ENCODE assay signal across 8 cellular contexts in the genomic region with DNA sequence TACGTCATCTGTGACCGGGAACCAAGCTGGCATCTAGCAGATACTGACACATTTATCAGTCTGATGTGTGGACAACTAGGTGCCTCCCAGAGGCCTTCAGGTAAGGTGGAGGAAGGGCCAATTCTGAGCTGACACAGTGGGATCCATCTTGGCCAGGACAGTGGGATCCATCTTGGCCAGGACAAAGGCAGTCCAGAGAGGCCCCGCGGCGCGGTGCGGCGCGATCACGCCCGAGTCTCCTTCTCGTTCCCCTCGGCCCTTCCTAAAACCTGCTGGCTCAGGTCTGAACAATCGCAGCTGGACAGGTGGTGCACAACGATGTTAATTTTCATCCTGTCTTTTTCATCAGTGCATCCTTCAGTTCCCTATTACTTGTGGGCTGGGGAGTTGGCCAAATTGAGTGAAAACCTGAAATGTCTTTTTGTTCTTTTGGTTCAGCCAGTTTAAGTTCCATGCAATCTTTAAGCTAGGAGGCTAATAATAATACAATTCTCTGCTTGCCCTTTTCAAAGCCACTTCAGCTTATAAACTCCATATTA. TPM values are rescaled to one million over a fixed set of nuclear protein-coding genes. Genes with fewer than 3 reads are reported as not detected.
DNase-seq lines count a peak whose midpoint lies in the region; ATAC-seq, FAIRE-seq and TF ChIP-seq lines count a peak whose summit lies in the region.

No MANE protein-coding gene starts in this region.

- H3K9me3 Mint-ChIP-seq in activated CD8-positive, alpha-beta memory T cell treated with anti-CD3 and anti-CD28 coated beads, Interleukin-2, amount 10 ng/mL, durations not matched to agents 7 days and 5 days (ENCODE audit: low read depth), result no peaks in the 10 kb centered on the region
- H3K9me3 Mint-ChIP-seq in glutamatergic neuron (ENCODE audit: unreplicated experiment), result peaks cover 9% of the 10 kb centered on the region

- no peak for TF ChIP-seq CTCF in glutamatergic neuron (IDR thresholded peaks at IDR 0.05; ENCODE audit: partially characterized antibody, unreplicated experiment)

- peak overlapping the region; percentile 96 to 100 for H3K27ac ChIP-seq in small intestine (ENCODE audit: low read depth in 1 of 2, low read length in 1 of 2)

- peak overlapping the region; percentile 99 for H3K27ac Mint-ChIP-seq in activated CD8-positive, alpha-beta memory T cell treated with anti-CD3 and anti-CD28 coated beads, Interleukin-2, amount 10 ng/mL, durations not matched to agents 7 days and 5 days
- H3K27ac Mint-ChIP-seq in glutamatergic neuron (ENCODE audit: unreplicated experiment), result peak overlapping the region; percentile 95

- no peak for ATAC-seq in activated CD4-positive, CD25-positive, alpha-beta regulatory T cell treated with anti-CD3 and anti-CD28 coated beads, Interleukin-2, amount 50 U/mL, for 24 hours
- no peak for ATAC-seq in activated CD8-positive, alpha-beta memory T cell treated with anti-CD3 and anti-CD28 coated beads, Interleukin-2, amount 10 ng/mL, durations not matched to agents 7 days and 5 days
- no peak for ATAC-seq in HG03039 (IDR thresholded peaks at IDR 0.05; ENCODE audit: unreplicated experiment)

- peaks cover 31% of the 10 kb centered on the region for H3K4me1 Mint-ChIP-seq in activated CD8-positive, alpha-beta memory T cell treated with anti-CD3 and anti-CD28 coated beads, Interleukin-2, amount 10 ng/mL, durations not matched to agents 7 days and 5 days
- peaks cover 12% of the 10 kb centered on the region for H3K4me1 Mint-ChIP-seq in glutamatergic neuron (ENCODE audit: low read depth, unreplicated experiment)

- no peaks in the 10 kb centered on the region for H3K36me3 ChIP-seq in small intestine (ENCODE audit: control insufficient read depth in 2 of 2, insufficient read depth in 2 of 2, low read length in 2 of 2)

- no peaks in the 10 kb centered on the region for H3K9me3 ChIP-seq in small intestine (ENCODE audit: control insufficient read depth, low read depth)

- H3K4me3 ChIP-seq in small intestine (ENCODE audit: low read depth in 1 of 2, low read length in 2 of 2), result peak overlapping the region in 1 of 2 donors; percentile 89

- WGBS in small intestine, 3 donors, result 73 to 88% (median 77%) methylated on average over 15 of the region's 15 CpGs

- CTCF ChIA-PET in activated CD8-positive, alpha-beta memory T cell treated with anti-CD3 and anti-CD28 coated beads, Interleukin-2, amount 10 ng/mL, durations not matched to agents 7 days and 5 days (lab: Charles Lee), result interaction anchor here (1.1 to 5.4 kb wide), 8 partner anchors 9 to 307 kb away, joined by 3 to 43 read pairs (median 10); no protein-coding TSS in a partner anchor

- H3K27me3 Mint-ChIP-seq in activated CD8-positive, alpha-beta memory T cell treated with anti-CD3 and anti-CD28 coated beads, Interleukin-2, amount 10 ng/mL, durations not matched to agents 7 days and 5 days, result no peaks in the 10 kb centered on the region
- H3K27me3 Mint-ChIP-seq in glutamatergic neuron (ENCODE audit: unreplicated experiment), result peaks cover 14% of the 10 kb centered on the region

- DNase-seq in activated CD4-positive, CD25-positive, alpha-beta regulatory T cell treated with anti-CD3 and anti-CD28 coated beads, Interleukin-2, amount 50 U/mL, for 72 hours, result peak; percentile 39
- no peak for DNase-seq in activated CD8-positive, alpha-beta memory T cell treated with anti-CD3 and anti-CD28 coated beads, Interleukin-2, amount 10 ng/mL, durations not matched to agents 7 days and 5 days
- DNase-seq in glutamatergic neuron (no peak), small intestine (peak; percentile 18), NCI-H1092 (lab: John Stamatoyannopoulos, UW) (no peak)
- DNase-seq in effector CD8-positive, alpha-beta T cell (lab: John Stamatoyannopoulos, UW), result no peak

- no peak for FAIRE-seq in small intestine (lab: Jason Lieb, UNC)

- peaks cover 22% of the 10 kb centered on the region for H3K36me3 Mint-ChIP-seq in activated CD8-positive, alpha-beta memory T cell treated with anti-CD3 and anti-CD28 coated beads, Interleukin-2, amount 10 ng/mL, durations not matched to agents 7 days and 5 days
- H3K36me3 Mint-ChIP-seq in glutamatergic neuron (ENCODE audit: unreplicated experiment), result no peaks in the 10 kb centered on the region

- H3K4me1 ChIP-seq in small intestine (ENCODE audit: control insufficient read depth in 2 of 2, insufficient read depth in 1 of 2, low read depth in 1 of 2, low read length in 1 of 2), result peaks cover 0 to 2% of the 10 kb centered on the region in 2 donors

- H3K27me3 ChIP-seq in small intestine (ENCODE audit: control insufficient read depth in 2 of 2, insufficient read depth in 2 of 2, low read length in 2 of 2), result no peaks in the 10 kb centered on the region

- peak overlapping the region; percentile 93 for H3K4me3 Mint-ChIP-seq in activated CD8-positive, alpha-beta memory T cell treated with anti-CD3 and anti-CD28 coated beads, Interleukin-2, amount 10 ng/mL, durations not matched to agents 7 days and 5 days
- peak overlapping the region; percentile 77 for H3K4me3 Mint-ChIP-seq in glutamatergic neuron (ENCODE audit: unreplicated experiment)

RNA-seq across cellular contexts. Expression of a gene that starts 0.5 kb away (rescaled TPM):
- total RNA-seq in activated CD8-positive, alpha-beta memory T cell treated with anti-CD3 and anti-CD28 coated beads, Interleukin-2, amount 10 ng/mL, durations not matched to agents 7 days and 5 days, result 100 to 1,000 TPM; 109 to 177 TPM
- total RNA-seq in glutamatergic neuron (ENCODE audit: unreplicated experiment), result 633 TPM
- polyA plus RNA-seq in small intestine, result 10 to 100 TPM; 28.9 to 56.3 (median 32.2) TPM

Comparison
In these comparisons a context has a peak if more than half of its experiments do, and no peak if none do; other contexts are left out.
1. DNase-seq: peak in activated CD4-positive, CD25-positive, alpha-beta regulatory T cell treated with anti-CD3 and anti-CD28 coated beads, Interleukin-2, amount 50 U/mL, for 72 hours (single experiment) and small intestine (single experiment); none in activated CD8-positive, alpha-beta memory T cell treated with anti-CD3 and anti-CD28 coated beads, Interleukin-2, amount 10 ng/mL, durations not matched to agents 7 days and 5 days (single experiment), glutamatergic neuron (single experiment), effector CD8-positive, alpha-beta T cell (single experiment) and NCI-H1092 (single experiment).